ENCODE assay signal across 3 cellular contexts in genomic region chr15:57947282-57947681, GRCh38.
TF ChIP-seq lines count a peak whose summit lies in the region.

No MANE protein-coding gene starts in this region.

TF ChIP-seq in K562, 482 proteins besides CTCF, POLR2A, EP300 and RAD21 (continued from another document):
- TF ChIP-seq ZKSCAN1 (IDR thresholded peaks at IDR 0.05; ENCODE audit: low read depth, low read length), result no peak
- TF ChIP-seq, protein P1, sequence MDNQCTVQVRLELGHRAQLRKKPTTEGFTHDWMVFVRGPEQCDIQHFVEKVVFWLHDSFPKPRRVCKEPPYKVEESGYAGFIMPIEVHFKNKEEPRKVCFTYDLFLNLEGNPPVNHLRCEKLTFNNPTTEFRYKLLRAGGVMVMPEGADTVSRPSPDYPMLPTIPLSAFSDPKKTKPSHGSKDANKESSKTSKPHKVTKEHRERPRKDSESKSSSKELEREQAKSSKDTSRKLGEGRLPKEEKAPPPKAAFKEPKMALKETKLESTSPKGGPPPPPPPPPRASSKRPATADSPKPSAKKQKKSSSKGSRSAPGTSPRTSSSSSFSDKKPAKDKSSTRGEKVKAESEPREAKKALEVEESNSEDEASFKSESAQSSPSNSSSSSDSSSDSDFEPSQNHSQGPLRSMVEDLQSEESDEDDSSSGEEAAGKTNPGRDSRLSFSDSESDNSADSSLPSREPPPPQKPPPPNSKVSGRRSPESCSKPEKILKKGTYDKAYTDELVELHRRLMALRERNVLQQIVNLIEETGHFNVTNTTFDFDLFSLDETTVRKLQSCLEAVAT (IDR thresholded peaks at IDR 0.05), result no peak
- TF ChIP-seq YBX1 (IDR thresholded peaks at IDR 0.05), result no peak
- TF ChIP-seq ZKSCAN3 (CRISPR knock-in tag; IDR thresholded peaks at IDR 0.05), result no peak
- TF ChIP-seq, protein P2, sequence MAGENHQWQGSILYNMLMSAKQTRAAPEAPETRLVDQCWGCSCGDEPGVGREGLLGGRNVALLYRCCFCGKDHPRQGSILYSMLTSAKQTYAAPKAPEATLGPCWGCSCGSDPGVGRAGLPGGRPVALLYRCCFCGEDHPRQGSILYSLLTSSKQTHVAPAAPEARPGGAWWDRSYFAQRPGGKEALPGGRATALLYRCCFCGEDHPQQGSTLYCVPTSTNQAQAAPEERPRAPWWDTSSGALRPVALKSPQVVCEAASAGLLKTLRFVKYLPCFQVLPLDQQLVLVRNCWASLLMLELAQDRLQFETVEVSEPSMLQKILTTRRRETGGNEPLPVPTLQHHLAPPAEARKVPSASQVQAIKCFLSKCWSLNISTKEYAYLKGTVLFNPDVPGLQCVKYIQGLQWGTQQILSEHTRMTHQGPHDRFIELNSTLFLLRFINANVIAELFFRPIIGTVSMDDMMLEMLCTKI (IDR thresholded peaks at IDR 0.05; ENCODE audit: partially characterized antibody), result no peak

TF ChIP-seq in endothelial cell of umbilical vein, 7 proteins besides CTCF, POLR2A, EP300 and RAD21 (continued from another document):
- TF ChIP-seq JUN (IDR thresholded peaks at IDR 0.05; ENCODE audit: borderline replicate concordance, insufficient read depth, insufficient read length, low read depth) (no peak), GATA2 (IDR thresholded peaks at IDR 0.05; ENCODE audit: insufficient read depth, insufficient read length, low read depth, low read length) (no peak), MAX (IDR thresholded peaks at IDR 0.05; ENCODE audit: insufficient read depth, insufficient read length) (no peak), POLR2AphosphoS5 (IDR thresholded peaks at IDR 0.05; ENCODE audit: insufficient read depth, low read depth, low read length) (no peak)

TF ChIP-seq in SK-N-SH treated with all-trans-retinoic acid at 6 μM for 48 hours, 23 proteins besides CTCF, POLR2A, EP300 and RAD21 (continued from another document):
- TF ChIP-seq POU6F1 (CRISPR knock-in tag; IDR thresholded peaks at IDR 0.05; ENCODE audit: borderline replicate concordance, low read depth), result no peak
- TF ChIP-seq PATZ1 (CRISPR knock-in tag; IDR thresholded peaks at IDR 0.05; ENCODE audit: borderline replicate concordance), result no peak
- TF ChIP-seq BACH2 (CRISPR knock-in tag; IDR thresholded peaks at IDR 0.05; ENCODE audit: borderline replicate concordance), result no peak
- no peak for TF ChIP-seq CSRNP3 (CRISPR knock-in tag; IDR thresholded peaks at IDR 0.05)
- TF ChIP-seq GLIS3 (CRISPR knock-in tag; IDR thresholded peaks at IDR 0.05), result no peak
- TF ChIP-seq ZNF565 (CRISPR knock-in tag; conservative IDR thresholded peaks at IDR 0.05; ENCODE audit: low read depth), result no peak
- TF ChIP-seq CSDC2 (CRISPR knock-in tag; IDR thresholded peaks at IDR 0.05), result no peak
- no peak for TF ChIP-seq ZNF70 (CRISPR knock-in tag; IDR thresholded peaks at IDR 0.05)
- no peak for TF ChIP-seq ZNF8 (CRISPR knock-in tag; IDR thresholded peaks at IDR 0.05)
- no peak for TF ChIP-seq ZFP30 (CRISPR knock-in tag; IDR thresholded peaks at IDR 0.05)
- no peak for TF ChIP-seq ZC3H10 (CRISPR knock-in tag; IDR thresholded peaks at IDR 0.05)
- TF ChIP-seq TOX (CRISPR knock-in tag; IDR thresholded peaks at IDR 0.05; ENCODE audit: borderline replicate concordance), result no peak
- TF ChIP-seq SNAI2 (CRISPR knock-in tag; IDR thresholded peaks at IDR 0.05), result no peak
